ENCODE assay signal across 13 cellular contexts in genomic region chr20:50308166-50308512, GRCh38.
DNase-seq lines count a peak whose midpoint lies in the region; ATAC-seq, FAIRE-seq and TF ChIP-seq lines count a peak whose summit lies in the region.
"Had no signal": no experiment of that assay in that cellular context is flagged by ENCODE, and none has a peak within 500 bp of the region (broad histone marks: within the 10 kb centered on the region; RNA-seq: fewer than 3 reads in every experiment).

No MANE protein-coding gene starts in this region.

- peaks cover 6% of the 10 kb centered on the region; the same call in 1 of the 2 replicates for H3K27me3 Mint-ChIP-seq in HFFc6 (ENCODE audit: insufficient read depth)
- peaks cover 13% of the 10 kb centered on the region for H3K27me3 Mint-ChIP-seq in astrocyte (ENCODE audit: low read depth, unreplicated experiment)
- H3K27me3 Mint-ChIP-seq in effector memory CD8-positive, alpha-beta T cell = peaks cover 4 to 15% of the 10 kb centered on the region in 2 donors

- TF ChIP-seq EP300 in HepG2 (IDR thresholded peaks at IDR 0.05; ENCODE audit: low read depth in 2 of 2, low read length in 2 of 2) = no peak
- peak; percentile 43; the same call in 1 of the 2 replicates for TF ChIP-seq EP300 in HepG2 (CRISPR knock-in tag; IDR thresholded peaks at IDR 0.05; ENCODE audit: borderline replicate concordance)

- no peak for TF ChIP-seq CTCF in HFFc6 (IDR thresholded peaks at IDR 0.05)
- no peak for TF ChIP-seq CTCF in astrocyte (IDR thresholded peaks at IDR 0.05; ENCODE audit: insufficient read depth, low read depth, low read length)
- no peak for TF ChIP-seq CTCF in HepG2 (CRISPR knock-in tag; IDR thresholded peaks at IDR 0.05)
- TF ChIP-seq CTCF in smooth muscle cell (IDR thresholded peaks at IDR 0.05; ENCODE audit: borderline replicate concordance, insufficient read depth, poor library complexity, severe bottlenecking) = no peak

- H3F3A ChIP-seq in smooth muscle cell (ENCODE audit: low read depth) = peaks cover 36% of the 10 kb centered on the region

- peaks cover 53% of the 10 kb centered on the region for H3K4me1 ChIP-seq in astrocyte (ENCODE audit: insufficient read depth, low read length)
- H3K4me1 ChIP-seq in HepG2 (ENCODE audit: insufficient read depth, low read length) = peaks cover 72% of the 10 kb centered on the region
- peaks cover 12% of the 10 kb centered on the region for H3K4me1 ChIP-seq in smooth muscle cell (ENCODE audit: low read depth)

- H3K79me2 ChIP-seq in astrocyte (ENCODE audit: insufficient read depth, low read length) (no peaks in the 10 kb centered on the region), HepG2 (ENCODE audit: insufficient read depth, low read length) (no peaks in the 10 kb centered on the region), smooth muscle cell (ENCODE audit: low read depth) (no peaks in the 10 kb centered on the region)

- H3K4me3 ChIP-seq in astrocyte (ENCODE audit: insufficient read depth, low read depth, low read length) (no peak overlapping the region), HepG2 (replicated peaks in 1 of 3; ENCODE audit: insufficient read depth in 1 of 3, low read depth in 2 of 3, low read length in 3 of 3) (peak overlapping the region; percentile 53 to 78 (median 61); a peak in 5 of 6 replicates), smooth muscle cell (no peak overlapping the region)
- H3K4me3 ChIP-seq: GM12878 had no signal

- H3K27ac ChIP-seq in astrocyte (ENCODE audit: low read depth, low read length) (peak overlapping the region; percentile 91), HepG2 (ENCODE audit: extremely low read length, insufficient read depth, low read length) (peak overlapping the region; percentile 75), smooth muscle cell (ENCODE audit: low read depth) (peak overlapping the region; percentile 99)

- CTCF ChIA-PET in HepG2 (lab: Yijun Ruan, JAX; ENCODE audit: low intra/inter-chr PET ratio, low total read pairs) = no interaction called here

- POLR2A ChIA-PET in HepG2 (lab: Yijun Ruan, JAX) = interaction anchor here (0.5 to 7.1 kb wide), 21 partner anchors 11 to 156 kb away, joined by 3 to 178 read pairs (median 7); partner anchors contain the start of gene CEBPB

- peak overlapping the region; percentile 37 for H2AFZ ChIP-seq in astrocyte (ENCODE audit: low read depth, low read length)
- no peak overlapping the region for H2AFZ ChIP-seq in HepG2 (ENCODE audit: low read length)
- no peak overlapping the region for H2AFZ ChIP-seq in smooth muscle cell (ENCODE audit: low read depth)

- peak; percentile 16 for DNase-seq in HFFc6
- DNase-seq in astrocyte (ENCODE audit: low read depth) = no peak
- DNase-seq in HepG2 (ENCODE audit: low spot score) = no peak
- DNase-seq in smooth muscle cell (lab: John Stamatoyannopoulos, UW; ENCODE audit: unreplicated experiment) = no peak
- DNase-seq in NCI-H1694 treated with DMSO at 0.1 percent for 48 hours (lab: John Stamatoyannopoulos, UW) = no peak
- no peak for DNase-seq in effector memory CD8-positive, alpha-beta T cell
- no peak for DNase-seq in NK-92 (lab: John Stamatoyannopoulos, UW; ENCODE audit: unreplicated experiment)
- DNase-seq: activated T-cell treated with anti-CD3 and anti-CD28 coated beads, Interleukin-2, amount 50 U/mL, for 48 hours; COR-L47; NCI-H526 had no signal

- H3K9ac ChIP-seq in astrocyte (ENCODE audit: low read length) (peak overlapping the region; percentile 75), HepG2 (ENCODE audit: insufficient read depth, low read depth, low read length) (peak overlapping the region; percentile 53), smooth muscle cell (ENCODE audit: low read depth) (peak overlapping the region; percentile 83)

- no peaks in the 10 kb centered on the region for H3K9me3 Mint-ChIP-seq in HFFc6
- H3K9me3 Mint-ChIP-seq in astrocyte (ENCODE audit: unreplicated experiment) = peaks cover 1% of the 10 kb centered on the region
- H3K9me3 Mint-ChIP-seq in effector memory CD8-positive, alpha-beta T cell = no peaks in the 10 kb centered on the region

- intact Hi-C loops in HepG2 (cut with micrococcal nuclease; ENCODE audit: unreplicated experiment) = loop anchor here (1.0 to 10.0 kb wide), 4 partner anchors 36 to 183 kb away; no protein-coding TSS in a partner anchor

- H3K9me3 ChIP-seq in astrocyte (ENCODE audit: insufficient read depth, low read depth, low read length) = no peaks in the 10 kb centered on the region
- H3K9me3 ChIP-seq in HepG2 (ENCODE audit: low read length) = no peaks in the 10 kb centered on the region
- H3K9me3 ChIP-seq in smooth muscle cell (replicated peaks; ENCODE audit: low read depth) = no peaks in the 10 kb centered on the region

- BruUV-seq in HepG2 (replicated peaks; lab: Mats Ljungman, UMichigan) = no TSS peak

- TF ChIP-seq RAD21 in HepG2 (CRISPR knock-in tag; IDR thresholded peaks at IDR 0.05) = no peak

- H3K36me3 Mint-ChIP-seq in HFFc6 (ENCODE audit: low read depth) = no peaks in the 10 kb centered on the region
- no peaks in the 10 kb centered on the region for H3K36me3 Mint-ChIP-seq in astrocyte (ENCODE audit: low read depth, unreplicated experiment)
- no peaks in the 10 kb centered on the region for H3K36me3 Mint-ChIP-seq in effector memory CD8-positive, alpha-beta T cell (ENCODE audit: insufficient read depth)

- H3K27ac Mint-ChIP-seq in HFFc6 (peak overlapping the region; percentile 97), astrocyte (ENCODE audit: unreplicated experiment) (peak overlapping the region; percentile 68)
- no peak overlapping the region for H3K27ac Mint-ChIP-seq in effector memory CD8-positive, alpha-beta T cell

- FAIRE-seq in astrocyte (lab: Jason Lieb, UNC) = no peak
- no peak for FAIRE-seq in HepG2 (lab: Jason Lieb, UNC)
- FAIRE-seq: colon, GM12878 had no signal

- ATAC-seq in HepG2 = no peak
- no peak for ATAC-seq in GM21529 (IDR thresholded peaks at IDR 0.05; ENCODE audit: unreplicated experiment)
- ATAC-seq in effector memory CD8-positive, alpha-beta T cell (replicated peaks) = no peak
- ATAC-seq: GM12878 had no signal

- H3K36me3 ChIP-seq in astrocyte (ENCODE audit: insufficient read depth, low read length) (no peaks in the 10 kb centered on the region), HepG2 (replicated peaks in 1 of 2; ENCODE audit: control insufficient read depth in 1 of 2, insufficient read depth in 2 of 2, low read length in 2 of 2) (no peaks in the 10 kb centered on the region), smooth muscle cell (ENCODE audit: low read depth) (no peaks in the 10 kb centered on the region)

- in situ Hi-C loops in HepG2 (cut with HindIII; ENCODE audit: extremely low pct_ligation_motif_present, low pct_unique_long_range_greater_than_20kb) = no loop called here

- H3K4me1 Mint-ChIP-seq in HFFc6 (ENCODE audit: low read depth) (peaks cover 80% of the 10 kb centered on the region), astrocyte (ENCODE audit: low read depth, unreplicated experiment) (peaks cover 27% of the 10 kb centered on the region)
- peaks cover 2 to 3% of the 10 kb centered on the region in 2 donors for H3K4me1 Mint-ChIP-seq in effector memory CD8-positive, alpha-beta T cell (ENCODE audit: low read depth in 2 of 2)

- H3K4me3 Mint-ChIP-seq in HFFc6 = peak overlapping the region; percentile 49; the same call in 1 of the 2 replicates
- H3K4me3 Mint-ChIP-seq in astrocyte (ENCODE audit: unreplicated experiment) = no peak overlapping the region
- no peak overlapping the region for H3K4me3 Mint-ChIP-seq in effector memory CD8-positive, alpha-beta T cell

- 47% methylated on average over 3 of the region's 3 CpGs for WGBS in HepG2 (ENCODE audit: low lambda C conversion rate)
- WGBS in smooth muscle cell (ENCODE audit: low lambda C conversion rate) = 41% methylated on average over 3 of the region's 3 CpGs

- H3K27me3 ChIP-seq in astrocyte (ENCODE audit: insufficient read depth, low read length) (no peaks in the 10 kb centered on the region), HepG2 (ENCODE audit: control insufficient read depth in 1 of 2, insufficient read depth in 2 of 2, low read length in 2 of 2) (no peaks in the 10 kb centered on the region), smooth muscle cell (ENCODE audit: low read depth) (no peaks in the 10 kb centered on the region)

- H4K20me1 ChIP-seq in astrocyte (ENCODE audit: insufficient read depth, low read length) = no peaks in the 10 kb centered on the region
- no peaks in the 10 kb centered on the region for H4K20me1 ChIP-seq in HepG2 (ENCODE audit: insufficient read depth, low read length)
- H4K20me1 ChIP-seq in smooth muscle cell (ENCODE audit: low read depth) = no peaks in the 10 kb centered on the region

- no peak for TF ChIP-seq POLR2A in HepG2 (IDR thresholded peaks at IDR 0.05; ENCODE audit: insufficient read depth in 1 of 2, low read depth in 2 of 2, low read length in 2 of 2)

- H3K4me2 ChIP-seq in astrocyte (ENCODE audit: low read length) (peak overlapping the region; percentile 66), HepG2 (ENCODE audit: low read depth, low read length) (peak overlapping the region; percentile 94), smooth muscle cell (peak overlapping the region; percentile 48)

TF ChIP-seq in HepG2, 621 proteins besides CTCF, POLR2A, EP300 and RAD21 (continues in another document):
- TF ChIP-seq PITX1 (CRISPR knock-in tag; IDR thresholded peaks at IDR 0.05) (no peak), ZBTB7B (CRISPR knock-in tag; IDR thresholded peaks at IDR 0.05) (no peak), ZNF644 (CRISPR knock-in tag; IDR thresholded peaks at IDR 0.05; ENCODE audit: low read depth) (no peak), ZNF180 (CRISPR knock-in tag; IDR thresholded peaks at IDR 0.05; ENCODE audit: borderline replicate concordance, low read depth) (no peak), IKZF4 (CRISPR knock-in tag; IDR thresholded peaks at IDR 0.05; ENCODE audit: borderline replicate concordance, low read depth, not compliant biosample characterization) (no peak), RXRA (CRISPR knock-in tag; IDR thresholded peaks at IDR 0.05) (no peak), ZNF362 (CRISPR knock-in tag; IDR thresholded peaks at IDR 0.05; ENCODE audit: borderline replicate concordance) (no peak), DRAP1 (CRISPR knock-in tag; IDR thresholded peaks at IDR 0.05) (peak; percentile 7; the same call in 1 of the 2 replicates), ZNF33A (CRISPR knock-in tag; IDR thresholded peaks at IDR 0.05; ENCODE audit: borderline replicate concordance) (no peak)

Comparison
In these comparisons a context has a peak if more than half of its experiments do, and no peak if none do; other contexts are left out.
1. H3K27ac Mint-ChIP-seq: peak in HFFc6 (single experiment) and astrocyte (single experiment); none in effector memory CD8-positive, alpha-beta T cell (0 of 2).
2. H3K4me3 ChIP-seq: peak in HepG2 (3 of 3); none in astrocyte (single experiment) and smooth muscle cell (single experiment).
3. Peak in every context shown above with its lines, with median percentiles within 50 percentile points of each other: H3K27ac ChIP-seq, H3K4me2 ChIP-seq and H3K9ac ChIP-seq.